In genomic region chr15:92288755-92289154, GRCh38 we compare ENCODE assay signal across 18 cellular contexts.
DNase-seq lines count a peak whose midpoint lies in the region; ATAC-seq and TF ChIP-seq lines count a peak whose summit lies in the region.
"Had no signal": no experiment of that assay in that cellular context is flagged by ENCODE, and none has a peak within 500 bp of the region (broad histone marks: within the 10 kb centered on the region; RNA-seq: fewer than 3 reads in every experiment).

No MANE protein-coding gene starts in this region.

- no peak overlapping the region for H2AFZ ChIP-seq in neural progenitor cell (replicated peaks)

- H3K4me3 ChIP-seq in neural progenitor cell, result no peak overlapping the region

- TF ChIP-seq CTCF in neural progenitor cell (IDR thresholded peaks at IDR 0.05), result no peak

- no peaks in the 10 kb centered on the region for H4K20me1 ChIP-seq in neural progenitor cell (ENCODE audit: low read depth)

- H3F3A ChIP-seq in neural progenitor cell (ENCODE audit: low read depth), result no peaks in the 10 kb centered on the region

- H3K27ac ChIP-seq in neural progenitor cell, result no peak overlapping the region
- H3K27ac ChIP-seq: epithelial cell of prostate had no signal

- no peak for DNase-seq in activated CD8-positive, alpha-beta memory T cell treated with anti-CD3 and anti-CD28 coated beads, Interleukin-2, amount 10 ng/mL, durations not matched to agents 7 days and 5 days
- no peak for DNase-seq in activated CD8-positive, alpha-beta memory T cell treated with anti-CD3 and anti-CD28 coated beads, Interleukin-2, amount 50 U/mL, for 4 hours
- DNase-seq in neural progenitor cell (ENCODE audit: low spot score) (no peak), KG1 (lab: John Stamatoyannopoulos, UW) (no peak), DMS79 treated with DMSO at 0.1 percent for 48 hours (lab: John Stamatoyannopoulos, UW) (no peak)
- DNase-seq: activated B cell treated with CpG ODN at 0.5 μM for 24 hours; DMS79; H7; hypothalamus; Right ventricle myocardium superior; stimulated activated CD4-positive, alpha-beta T cell treated with anti-CD3 and anti-CD28 coated beads, Interleukin-2, amount 100 ng/mL, for 24 hours; stimulated activated naive CD8-positive, alpha-beta T cell treated with anti-CD3 and anti-CD28 coated beads, Interleukin-15, Interleukin-2, amounts not matched to agents 100 U/mL and 50 U/mL, for 24 hours had no signal

- no peaks in the 10 kb centered on the region for H3K79me2 ChIP-seq in neural progenitor cell (ENCODE audit: low read depth)

- peaks cover 19% of the 10 kb centered on the region for H3K27me3 Mint-ChIP-seq in activated CD8-positive, alpha-beta memory T cell treated with anti-CD3 and anti-CD28 coated beads, Interleukin-2, amount 10 ng/mL, durations not matched to agents 7 days and 5 days
- H3K27me3 Mint-ChIP-seq in neural progenitor cell (ENCODE audit: insufficient read depth, low read depth), result peaks cover 3% of the 10 kb centered on the region
- H3K27me3 Mint-ChIP-seq: activated B cell treated with CpG ODN at 0.5 μM for 24 hours had no signal

- peak overlapping the region; percentile 31 for H3K4me2 ChIP-seq in neural progenitor cell

- no peak overlapping the region for H3K9ac ChIP-seq in neural progenitor cell

- no peaks in the 10 kb centered on the region for H3K9me3 Mint-ChIP-seq in activated CD8-positive, alpha-beta memory T cell treated with anti-CD3 and anti-CD28 coated beads, Interleukin-2, amount 10 ng/mL, durations not matched to agents 7 days and 5 days (ENCODE audit: low read depth)
- H3K9me3 Mint-ChIP-seq in neural progenitor cell, result no peaks in the 10 kb centered on the region
- H3K9me3 Mint-ChIP-seq: activated B cell treated with CpG ODN at 0.5 μM for 24 hours; activated T-helper 2 cell treated with anti-CD3 and anti-CD28 coated beads, Interferon-gamma antibody, Interleukin-2, Interleukin-4, amounts not matched to agents 10 μg/mL and 5 μg/mL and 100 μg/mL, durations not matched to agents 14 hours and 24 hours and 36 hours had no signal

- peak; percentile 20 for ATAC-seq in activated CD8-positive, alpha-beta memory T cell treated with anti-CD3 and anti-CD28 coated beads, Interleukin-2, amount 10 ng/mL, durations not matched to agents 7 days and 5 days
- ATAC-seq in GM21526 (IDR thresholded peaks at IDR 0.05; ENCODE audit: low FRiP score, unreplicated experiment), result peak; percentile 88
- peak; percentile 85 for ATAC-seq in HG03108 (IDR thresholded peaks at IDR 0.05; ENCODE audit: unreplicated experiment)
- ATAC-seq in SK-N-SH treated with all-trans-retinoic acid at 6 μM for 48 hours, result no peak
- ATAC-seq: stimulated activated naive CD8-positive, alpha-beta T cell treated with anti-CD3 and anti-CD28 coated beads, Interleukin-15, Interleukin-2, amounts not matched to agents 100 U/mL and 50 U/mL, for 24 hours had no signal

- no peak overlapping the region for H3K27ac Mint-ChIP-seq in activated CD8-positive, alpha-beta memory T cell treated with anti-CD3 and anti-CD28 coated beads, Interleukin-2, amount 10 ng/mL, durations not matched to agents 7 days and 5 days
- no peak overlapping the region for H3K27ac Mint-ChIP-seq in neural progenitor cell
- H3K27ac Mint-ChIP-seq: activated B cell treated with CpG ODN at 0.5 μM for 24 hours; activated T-helper 2 cell treated with anti-CD3 and anti-CD28 coated beads, Interferon-gamma antibody, Interleukin-2, Interleukin-4, amounts not matched to agents 10 μg/mL and 5 μg/mL and 100 μg/mL, durations not matched to agents 14 hours and 24 hours and 36 hours; memory B cell had no signal

- no peaks in the 10 kb centered on the region for H3K36me3 ChIP-seq in neural progenitor cell

- H3K4me3 Mint-ChIP-seq in activated CD8-positive, alpha-beta memory T cell treated with anti-CD3 and anti-CD28 coated beads, Interleukin-2, amount 10 ng/mL, durations not matched to agents 7 days and 5 days, result no peak overlapping the region
- no peak overlapping the region for H3K4me3 Mint-ChIP-seq in neural progenitor cell
- H3K4me3 Mint-ChIP-seq: activated B cell treated with CpG ODN at 0.5 μM for 24 hours, memory B cell had no signal

- H3K36me3 Mint-ChIP-seq in activated CD8-positive, alpha-beta memory T cell treated with anti-CD3 and anti-CD28 coated beads, Interleukin-2, amount 10 ng/mL, durations not matched to agents 7 days and 5 days, result no peaks in the 10 kb centered on the region
- no peaks in the 10 kb centered on the region for H3K36me3 Mint-ChIP-seq in neural progenitor cell
- H3K36me3 Mint-ChIP-seq: memory B cell had no signal

- H3K9me3 ChIP-seq in neural progenitor cell (ENCODE audit: low read depth), result no peaks in the 10 kb centered on the region

- H3K4me1 ChIP-seq in neural progenitor cell, result peaks cover 11% of the 10 kb centered on the region

- CTCF ChIA-PET in activated CD8-positive, alpha-beta memory T cell treated with anti-CD3 and anti-CD28 coated beads, Interleukin-2, amount 10 ng/mL, durations not matched to agents 7 days and 5 days (lab: Charles Lee), result no interaction called here

- peaks cover 8% of the 10 kb centered on the region for H3K4me1 Mint-ChIP-seq in activated CD8-positive, alpha-beta memory T cell treated with anti-CD3 and anti-CD28 coated beads, Interleukin-2, amount 10 ng/mL, durations not matched to agents 7 days and 5 days
- no peaks in the 10 kb centered on the region for H3K4me1 Mint-ChIP-seq in neural progenitor cell
- H3K4me1 Mint-ChIP-seq: activated B cell treated with CpG ODN at 0.5 μM for 24 hours, memory B cell had no signal

- H3K27me3 ChIP-seq in neural progenitor cell, result no peaks in the 10 kb centered on the region

TF ChIP-seq in SK-N-SH treated with all-trans-retinoic acid at 6 μM for 48 hours, 23 proteins besides CTCF, POLR2A, EP300 and RAD21:
- no peak for TF ChIP-seq ZNF70 (CRISPR knock-in tag; IDR thresholded peaks at IDR 0.05)
- TF ChIP-seq POU6F1 (CRISPR knock-in tag; IDR thresholded peaks at IDR 0.05; ENCODE audit: borderline replicate concordance, low read depth), result no peak
- no peak for TF ChIP-seq ZFP3 (CRISPR knock-in tag; IDR thresholded peaks at IDR 0.05)
- TF ChIP-seq PATZ1 (CRISPR knock-in tag; IDR thresholded peaks at IDR 0.05; ENCODE audit: borderline replicate concordance), result no peak
- TF ChIP-seq, protein P1, sequence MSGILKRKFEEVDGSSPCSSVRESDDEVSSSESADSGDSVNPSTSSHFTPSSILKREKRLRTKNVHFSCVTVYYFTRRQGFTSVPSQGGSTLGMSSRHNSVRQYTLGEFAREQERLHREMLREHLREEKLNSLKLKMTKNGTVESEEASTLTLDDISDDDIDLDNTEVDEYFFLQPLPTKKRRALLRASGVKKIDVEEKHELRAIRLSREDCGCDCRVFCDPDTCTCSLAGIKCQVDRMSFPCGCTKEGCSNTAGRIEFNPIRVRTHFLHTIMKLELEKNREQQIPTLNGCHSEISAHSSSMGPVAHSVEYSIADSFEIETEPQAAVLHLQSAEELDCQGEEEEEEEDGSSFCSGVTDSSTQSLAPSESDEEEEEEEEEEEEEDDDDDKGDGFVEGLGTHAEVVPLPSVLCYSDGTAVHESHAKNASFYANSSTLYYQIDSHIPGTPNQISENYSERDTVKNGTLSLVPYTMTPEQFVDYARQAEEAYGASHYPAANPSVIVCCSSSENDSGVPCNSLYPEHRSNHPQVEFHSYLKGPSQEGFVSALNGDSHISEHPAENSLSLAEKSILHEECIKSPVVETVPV (CRISPR knock-in tag; IDR thresholded peaks at IDR 0.05), result no peak
- TF ChIP-seq CSDC2 (CRISPR knock-in tag; IDR thresholded peaks at IDR 0.05), result no peak
- TF ChIP-seq, protein P2, sequence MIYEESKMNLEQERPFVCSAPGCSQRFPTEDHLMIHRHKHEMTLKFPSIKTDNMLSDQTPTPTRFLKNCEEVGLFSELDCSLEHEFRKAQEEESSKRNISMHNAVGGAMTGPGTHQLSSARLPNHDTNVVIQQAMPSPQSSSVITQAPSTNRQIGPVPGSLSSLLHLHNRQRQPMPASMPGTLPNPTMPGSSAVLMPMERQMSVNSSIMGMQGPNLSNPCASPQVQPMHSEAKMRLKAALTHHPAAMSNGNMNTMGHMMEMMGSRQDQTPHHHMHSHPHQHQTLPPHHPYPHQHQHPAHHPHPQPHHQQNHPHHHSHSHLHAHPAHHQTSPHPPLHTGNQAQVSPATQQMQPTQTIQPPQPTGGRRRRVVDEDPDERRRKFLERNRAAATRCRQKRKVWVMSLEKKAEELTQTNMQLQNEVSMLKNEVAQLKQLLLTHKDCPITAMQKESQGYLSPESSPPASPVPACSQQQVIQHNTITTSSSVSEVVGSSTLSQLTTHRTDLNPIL (CRISPR knock-in tag; IDR thresholded peaks at IDR 0.05; ENCODE audit: low read depth), result no peak
- no peak for TF ChIP-seq ZC3H10 (CRISPR knock-in tag; IDR thresholded peaks at IDR 0.05)
- TF ChIP-seq ESRRG (CRISPR knock-in tag; IDR thresholded peaks at IDR 0.05), result no peak
- no peak for TF ChIP-seq ZNF8 (CRISPR knock-in tag; IDR thresholded peaks at IDR 0.05)
TF ChIP-seq in SK-N-SH treated with all-trans-retinoic acid at 6 μM for 48 hours: peak in this region for 0.
